ENCODE assay signal across 19 cellular contexts in the genomic region with DNA sequence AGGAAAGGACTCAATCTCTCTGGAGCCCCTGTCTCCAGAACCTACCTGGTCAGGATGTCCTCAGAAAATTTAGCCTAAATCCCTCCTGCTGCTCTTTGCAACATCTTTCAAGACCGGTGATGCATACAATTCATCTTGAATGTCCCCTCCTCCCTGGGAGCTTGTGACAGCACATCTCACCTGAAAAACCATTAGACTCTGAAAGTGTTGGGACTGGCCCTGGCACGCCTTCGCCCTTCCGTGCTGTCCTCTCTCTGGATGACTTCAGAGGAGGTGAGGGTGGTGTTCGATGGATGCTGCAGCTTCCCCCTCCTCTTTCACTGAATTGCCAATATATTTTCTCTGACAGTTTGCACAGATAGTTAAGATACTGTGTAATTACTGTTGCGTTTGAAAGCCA.
DNase-seq lines count a peak whose midpoint lies in the region; ATAC-seq, FAIRE-seq and TF ChIP-seq lines count a peak whose summit lies in the region.
"Had no signal": no experiment of that assay in that cellular context is flagged by ENCODE, and none has a peak within 500 bp of the region (broad histone marks: within the 10 kb centered on the region; RNA-seq: fewer than 3 reads in every experiment).

No MANE protein-coding gene starts in this region.

- DNase-seq in IMR-90 (no peak), bronchial epithelial cell (ENCODE audit: low read depth) (peak; percentile 34), keratinocyte (ENCODE audit: low read depth, low spot score) (no peak)
- DNase-seq: C1 segment of cervical spinal cord; CD4-positive, alpha-beta memory T cell; COR-L47; DMS 273 treated with DMSO at 0.1 percent for 48 hours; DMS79; EL; GDM1; H9; HFFc6 had no signal

- H4K91ac ChIP-seq in IMR-90 (ENCODE audit: insufficient read depth, low read depth, low read length), result peak overlapping the region; percentile 6; the same call in 1 of the 2 replicates

- no peaks in the 10 kb centered on the region for H4K20me1 ChIP-seq in IMR-90 (ENCODE audit: insufficient read depth, low read length)
- H4K20me1 ChIP-seq in keratinocyte (ENCODE audit: control insufficient read depth, extremely low read depth, insufficient read depth, low read length), result no peaks in the 10 kb centered on the region

- H3K27ac ChIP-seq in HEK293 (ENCODE audit: extremely low read depth, low read depth, low read length), result no peak overlapping the region
- no peak overlapping the region for H3K27ac ChIP-seq in IMR-90 (ENCODE audit: insufficient read depth, low read length)
- no peak overlapping the region for H3K27ac ChIP-seq in keratinocyte (ENCODE audit: control insufficient read depth, insufficient read depth, low read length)

- TF ChIP-seq CTCF in HEK293 (tag by site-specific recombination; IDR thresholded peaks at IDR 0.05) (no peak), IMR-90 (conservative IDR thresholded peaks at IDR 0.05; ENCODE audit: low read depth, low read length) (no peak), bronchial epithelial cell (IDR thresholded peaks at IDR 0.05; ENCODE audit: insufficient read depth, low read length, severe bottlenecking) (no peak), keratinocyte (optimal IDR thresholded peaks at IDR 0.05 in 1 of 3, IDR thresholded peaks at IDR 0.05 in 1 of 3, conservative IDR thresholded peaks at IDR 0.05 in 1 of 3; ENCODE audit: extremely low read depth in 1 of 3, insufficient read depth in 2 of 3, low read length in 3 of 3) (no peak)

- CTCF ChIA-PET in HEK293 (lab: Yijun Ruan, JAX) (interaction anchor here (1.1 kb wide), 1 partner anchor 10 kb away, joined by 3 read pairs; no protein-coding TSS in a partner anchor), IMR-90 (lab: Yijun Ruan, JAX) (interaction anchor here (0.7 kb wide), 1 partner anchor 36 kb away, joined by 3 read pairs; no protein-coding TSS in a partner anchor)

- no peak overlapping the region for H3K23ac ChIP-seq in IMR-90 (ENCODE audit: low read depth, low read length)

- H2AK9ac ChIP-seq in IMR-90 (replicated peaks; ENCODE audit: low read depth, low read length, poor library complexity), result no peak overlapping the region

- H2BK5ac ChIP-seq in IMR-90 (ENCODE audit: low read depth, low read length, poor library complexity, severe bottlenecking), result no peak overlapping the region

- WGBS in IMR-90 (ENCODE audit: extremely low coverage in 2 of 2, insufficient read length in 1 of 2), 2 experiments, result no CpG with 5 or more reads among the region's 6 CpGs

- POLR2A ChIA-PET in HEK293 (lab: Yijun Ruan, JAX) (interaction anchor here (0.5 kb wide), 1 partner anchor 175 kb away, joined by 3 read pairs; no protein-coding TSS in a partner anchor), IMR-90 (lab: Charles Lee; ENCODE audit: unreplicated experiment) (no interaction called here)

- H3K4me2 ChIP-seq in IMR-90 (ENCODE audit: low read depth, low read length) (no peak overlapping the region), keratinocyte (ENCODE audit: control insufficient read depth, extremely low read depth, insufficient read depth, low read depth, low read length) (peak overlapping the region; percentile 44)
- H3K4me2 ChIP-seq: GM23338 had no signal

- H3K79me2 ChIP-seq in keratinocyte (ENCODE audit: control insufficient read depth, insufficient read depth, low read length), result no peaks in the 10 kb centered on the region

- no peaks in the 10 kb centered on the region for H3K9me3 ChIP-seq in HEK293 (ENCODE audit: control insufficient read depth, insufficient read depth, low read depth, low read length)
- no peaks in the 10 kb centered on the region for H3K9me3 ChIP-seq in IMR-90 (ENCODE audit: control insufficient read depth, insufficient read depth, low read length)
- no peaks in the 10 kb centered on the region for H3K9me3 ChIP-seq in keratinocyte (ENCODE audit: control insufficient read depth, low read depth, low read length)

- H3K4me1 ChIP-seq in HEK293 (ENCODE audit: control insufficient read depth, insufficient read depth, low read length), result no peaks in the 10 kb centered on the region
- H3K4me1 ChIP-seq in IMR-90 (ENCODE audit: control insufficient read depth, insufficient read depth, low read length), result peaks cover 3% of the 10 kb centered on the region; the same call in 1 of the 2 replicates
- H3K4me1 ChIP-seq in keratinocyte (ENCODE audit: control insufficient read depth, extremely low read depth, insufficient read depth, low read length), result peaks cover 40% of the 10 kb centered on the region

- H3K79me1 ChIP-seq in IMR-90 (ENCODE audit: low read depth in 1 of 2, low read length in 2 of 2), result no peaks in the 10 kb centered on the region

- ATAC-seq in IMR-90 (ENCODE audit: low read depth) (no peak), HG02885 (IDR thresholded peaks at IDR 0.05; ENCODE audit: poor library complexity, unreplicated experiment) (no peak), HG03135 (IDR thresholded peaks at IDR 0.05; ENCODE audit: unreplicated experiment) (no peak)
- ATAC-seq: GM12878, GM23338, HCT116 had no signal

- no peak overlapping the region for H3K56ac ChIP-seq in IMR-90 (ENCODE audit: extremely low read depth, insufficient read depth, low read length)

- H3K18ac ChIP-seq in IMR-90 (ENCODE audit: low read depth, low read length), result no peak overlapping the region

- intact Hi-C loops in IMR-90 (cut with micrococcal nuclease), result no loop called here

- H3K27me3 ChIP-seq in IMR-90 (ENCODE audit: control insufficient read depth, insufficient read depth, low read length) (peaks cover 29% of the 10 kb centered on the region), bronchial epithelial cell (ENCODE audit: control insufficient read depth, insufficient read depth, low read length) (peaks cover 3% of the 10 kb centered on the region), keratinocyte (ENCODE audit: control insufficient read depth, extremely low read depth, insufficient read depth, low read length) (no peaks in the 10 kb centered on the region)

- no TSS peak for BruUV-seq in IMR-90 (replicated peaks; lab: Mats Ljungman, UMichigan)

- no peak overlapping the region for H3K4ac ChIP-seq in IMR-90 (ENCODE audit: low read depth, low read length)

- no peak overlapping the region for H2BK20ac ChIP-seq in IMR-90 (ENCODE audit: low read depth, low read length)

- no peak overlapping the region for H4K8ac ChIP-seq in IMR-90 (ENCODE audit: low read depth in 2 of 2, low read length in 2 of 2)

- in situ Hi-C loops in IMR-90 (cut with MboI; ENCODE audit: low sequenced_read_pairs), result no loop called here

- H3K36me3 ChIP-seq in HEK293 (ENCODE audit: control insufficient read depth in 2 of 2, insufficient read depth in 1 of 2, low read length in 2 of 2) (no peaks in the 10 kb centered on the region), IMR-90 (ENCODE audit: control insufficient read depth, insufficient read depth, low read length) (no peaks in the 10 kb centered on the region), bronchial epithelial cell (ENCODE audit: control insufficient read depth, insufficient read depth, low read length) (no peaks in the 10 kb centered on the region), keratinocyte (ENCODE audit: control insufficient read depth in 2 of 2, extremely low read depth in 1 of 2, insufficient read depth in 2 of 2, low read length in 2 of 2) (no peaks in the 10 kb centered on the region)

- H2AK5ac ChIP-seq in IMR-90 (ENCODE audit: low read depth, low read length), result no peak overlapping the region

- no peak overlapping the region for H2BK15ac ChIP-seq in IMR-90 (ENCODE audit: low read depth, low read length)

- no peak for TF ChIP-seq RAD21 in IMR-90 (IDR thresholded peaks at IDR 0.05; ENCODE audit: low read length)

- H3K9ac ChIP-seq in IMR-90 (ENCODE audit: low read depth, low read length) (no peak overlapping the region), keratinocyte (ENCODE audit: control insufficient read depth, extremely low read depth, insufficient read depth, low read length) (no peak overlapping the region)

- 0 out of 2 replicates have a peak, but pooled peaks cover 3% of the 10 kb centered on the region for H3K9me1 ChIP-seq in IMR-90 (ENCODE audit: insufficient read depth, low read length)
- no peaks in the 10 kb centered on the region for H3K9me1 ChIP-seq in keratinocyte (ENCODE audit: control insufficient read depth, extremely low read depth, insufficient read depth, low read length)

- H2BK120ac ChIP-seq in IMR-90 (ENCODE audit: low read depth, low read length), result no peak overlapping the region

- TF ChIP-seq POLR2A in IMR-90 (IDR thresholded peaks at IDR 0.05; ENCODE audit: low read depth, low read length), result no peak

- dilution Hi-C loops in IMR-90 (cut with HindIII; ENCODE audit: low sequenced_read_pairs, unreplicated experiment), result no loop called here
- dilution Hi-C loops in keratinocyte (cut with MboI; ENCODE audit: extremely low pct_ligation_motif_present, low sequenced_read_pairs), result no loop called here

- H2AFZ ChIP-seq in IMR-90 (replicated peaks; ENCODE audit: low read length, poor library complexity) (no peak overlapping the region), keratinocyte (ENCODE audit: control insufficient read depth, low read length) (no peak overlapping the region)
- H2AFZ ChIP-seq: GM23338 had no signal

- H3K4me3 ChIP-seq in HEK293 (ENCODE audit: low read depth, low read length) (no peak overlapping the region), IMR-90 (ENCODE audit: insufficient read depth, low read depth, low read length) (no peak overlapping the region), bronchial epithelial cell (ENCODE audit: low read depth, low read length) (no peak overlapping the region), keratinocyte (ENCODE audit: control insufficient read depth in 2 of 3, extremely low read depth in 1 of 3, insufficient read depth in 2 of 3, low read depth in 1 of 3, low read length in 3 of 3) (no peak overlapping the region)
- H3K4me3 ChIP-seq: GM12878, GM23338 had no signal

- FAIRE-seq in bronchial epithelial cell (lab: Jason Lieb, UNC) (no peak), keratinocyte (lab: Jason Lieb, UNC) (peak; percentile 92)
- FAIRE-seq: GM12878, GM19239 had no signal

- no peak overlapping the region for H4K5ac ChIP-seq in IMR-90 (ENCODE audit: low read depth, low read length)

- H3K14ac ChIP-seq in IMR-90 (replicated peaks; ENCODE audit: low read depth, low read length), result no peak overlapping the region; the same call in 1 of the 2 replicates

TF ChIP-seq in HEK293, 187 proteins besides CTCF, POLR2A, EP300 and RAD21 (continues in another document):
- TF ChIP-seq ZNF214 (tag by site-specific recombination; IDR thresholded peaks at IDR 0.05; ENCODE audit: borderline replicate concordance) (no peak), SP7 (tag by site-specific recombination; IDR thresholded peaks at IDR 0.05) (peak; percentile 48; the same call in 1 of the 2 replicates), ZNF48 (tag by site-specific recombination; IDR thresholded peaks at IDR 0.05) (no peak), ZNF426 (tag by site-specific recombination; IDR thresholded peaks at IDR 0.05) (no peak), ZNF133 (tag by site-specific recombination; IDR thresholded peaks at IDR 0.05) (no peak)

TF ChIP-seq in IMR-90, 13 proteins besides CTCF, POLR2A, EP300 and RAD21 (continues in another document):
- TF ChIP-seq RFX5 (IDR thresholded peaks at IDR 0.05; ENCODE audit: low read depth, low read length) (no peak), SMC3 (IDR thresholded peaks at IDR 0.05; ENCODE audit: low read depth, low read length) (no peak), RCOR1 (IDR thresholded peaks at IDR 0.05; ENCODE audit: insufficient replicate concordance, low read length) (no peak), FOS (IDR thresholded peaks at IDR 0.05; ENCODE audit: low read depth, low read length) (no peak), CEBPB (IDR thresholded peaks at IDR 0.05; ENCODE audit: low read depth, low read length) (no peak)
